In genomic region chr10:59971915-59972314, GRCh38 we compare ENCODE assay signal across 14 cellular contexts.
DNase-seq lines count a peak whose midpoint lies in the region; ATAC-seq and TF ChIP-seq lines count a peak whose summit lies in the region.
"Had no signal": no experiment of that assay in that cellular context is flagged by ENCODE, and none has a peak within 500 bp of the region (broad histone marks: within the 10 kb centered on the region; RNA-seq: fewer than 3 reads in every experiment).

No MANE protein-coding gene starts in this region.

- no peak overlapping the region for H2BK15ac ChIP-seq in mesenchymal stem cell (ENCODE audit: low read depth, poor library complexity, severe bottlenecking)

- H3K27me3 ChIP-seq in PC-9 (ENCODE audit: insufficient read depth, low read depth) (no peaks in the 10 kb centered on the region), mesenchymal stem cell (ENCODE audit: control insufficient read depth in 1 of 2, insufficient read depth in 1 of 2, low read length in 2 of 2) (no peaks in the 10 kb centered on the region), spleen (replicated peaks in 1 of 7) (no peaks in the 10 kb centered on the region)
- H3K27me3 ChIP-seq: BE2C, dorsolateral prefrontal cortex had no signal

- H3K4me1 ChIP-seq in PC-9 (replicated peaks; ENCODE audit: insufficient read depth), result peaks cover 48% of the 10 kb centered on the region
- no peaks in the 10 kb centered on the region for H3K4me1 ChIP-seq in mesenchymal stem cell (ENCODE audit: control insufficient read depth, insufficient read depth, low read depth, low read length)
- H3K4me1 ChIP-seq in spleen, result peaks cover 0 to 20% (median 11%) of the 10 kb centered on the region in 6 donors

- H3K4me2 ChIP-seq in PC-9 (peak overlapping the region; percentile 21), mesenchymal stem cell (ENCODE audit: low read length, poor library complexity, severe bottlenecking) (no peak overlapping the region)

- H3K14ac ChIP-seq in mesenchymal stem cell (ENCODE audit: low read length in 2 of 2), result no peak overlapping the region

- POLR2A ChIA-PET in PC-9 (lab: Charles Lee; ENCODE audit: unreplicated experiment), result no interaction called here

- no peak for TF ChIP-seq CTCF in PC-9 (conservative IDR thresholded peaks at IDR 0.05)
- TF ChIP-seq CTCF in spleen (IDR thresholded peaks at IDR 0.05 in 8 of 11, conservative IDR thresholded peaks at IDR 0.05 in 3 of 11), result no peak

- CTCF ChIA-PET in PC-9 (lab: Charles Lee), result no interaction called here

- H3K9ac ChIP-seq in mesenchymal stem cell (ENCODE audit: low read length), result no peak overlapping the region

- no peaks in the 10 kb centered on the region for H3K36me3 ChIP-seq in PC-9 (ENCODE audit: low read depth)
- no peaks in the 10 kb centered on the region for H3K36me3 ChIP-seq in mesenchymal stem cell (ENCODE audit: control insufficient read depth in 1 of 2, insufficient read depth in 2 of 2, low read depth in 1 of 2, low read length in 2 of 2)
- no peaks in the 10 kb centered on the region for H3K36me3 ChIP-seq in spleen
- H3K36me3 ChIP-seq: BE2C had no signal

- H2BK12ac ChIP-seq in mesenchymal stem cell (ENCODE audit: low read length in 2 of 2), result no peak overlapping the region

- no peaks in the 10 kb centered on the region for H3K79me2 ChIP-seq in PC-9 (ENCODE audit: low read depth)

- no peak overlapping the region for H3K4me3 ChIP-seq in PC-9
- H3K4me3 ChIP-seq in mesenchymal stem cell (ENCODE audit: insufficient read depth in 1 of 2, low read depth in 1 of 2, low read length in 2 of 2), result no peak overlapping the region
- H3K4me3 ChIP-seq in spleen, result no peak overlapping the region
- H3K4me3 ChIP-seq: dorsolateral prefrontal cortex had no signal

- no peak overlapping the region for H3K4ac ChIP-seq in mesenchymal stem cell (ENCODE audit: low read depth in 1 of 2, low read length in 2 of 2)

- TF ChIP-seq POLR2A in spleen (IDR thresholded peaks at IDR 0.05), result no peak

- no peak overlapping the region for H2BK120ac ChIP-seq in mesenchymal stem cell (ENCODE audit: low read depth, low read length)

- peak overlapping the region; percentile 6; the same call in 1 of the 2 replicates for H3K27ac ChIP-seq in PC-9
- no peak overlapping the region for H3K27ac ChIP-seq in mesenchymal stem cell (ENCODE audit: low read length, poor library complexity, severe bottlenecking)
- no peak overlapping the region for H3K27ac ChIP-seq in spleen
- H3K27ac ChIP-seq: dorsolateral prefrontal cortex had no signal

- no TSS peak for BruUV-seq in PC-9 (replicated peaks; lab: Mats Ljungman, UMichigan)

- peaks cover 18% of the 10 kb centered on the region for H3F3A ChIP-seq in PC-9 (ENCODE audit: insufficient read depth, low read depth)

- ATAC-seq in HG03196 (IDR thresholded peaks at IDR 0.05; ENCODE audit: unreplicated experiment) (no peak), GM21390 (IDR thresholded peaks at IDR 0.05; ENCODE audit: unreplicated experiment) (no peak)

- no peak overlapping the region for H2AK5ac ChIP-seq in mesenchymal stem cell (ENCODE audit: low read length, severe bottlenecking)

- intact Hi-C loops in PC-9 (cut with micrococcal nuclease; ENCODE audit: unreplicated experiment) (loop anchor here (1.0 kb wide), 1 partner anchor 19 kb away; no protein-coding TSS in a partner anchor), spleen (cut with DNase I; ENCODE audit: low total_unique reads) (no loop called here)

- H2AFZ ChIP-seq in PC-9 (no peak overlapping the region), mesenchymal stem cell (ENCODE audit: low read depth, low read length) (no peak overlapping the region)

- H3K9me3 ChIP-seq in PC-9 (ENCODE audit: insufficient read depth, low read depth) (peaks cover 7% of the 10 kb centered on the region), mesenchymal stem cell (ENCODE audit: control insufficient read depth, low read length) (no peaks in the 10 kb centered on the region), spleen (peaks cover 0 to 17% (median 11%) of the 10 kb centered on the region in 8 donors)
- H3K9me3 ChIP-seq: BE2C had no signal

- H4K8ac ChIP-seq in mesenchymal stem cell (ENCODE audit: low read length), result no peak overlapping the region

- WGBS in mesenchymal stem cell, result 27% methylated on average over 1 of the region's 1 CpG
- WGBS in spleen, 5 donors, result 61 to 81% (median 73%) methylated on average over 1 of the region's 1 CpG

- no peak overlapping the region for H3K23ac ChIP-seq in mesenchymal stem cell (ENCODE audit: low read length in 2 of 2)

- H3K79me1 ChIP-seq in mesenchymal stem cell (replicated peaks; ENCODE audit: low read length, poor library complexity, severe bottlenecking), result no peaks in the 10 kb centered on the region

- no peak overlapping the region for H2BK5ac ChIP-seq in mesenchymal stem cell (ENCODE audit: low read depth, low read length, poor library complexity, severe bottlenecking)

- no peak overlapping the region for H4K91ac ChIP-seq in mesenchymal stem cell (ENCODE audit: low read length)

- H3K18ac ChIP-seq in mesenchymal stem cell (ENCODE audit: low read depth in 1 of 2, low read length in 2 of 2), result no peak overlapping the region

- DNase-seq in AG08396 (ENCODE audit: low spot score) (peak; percentile 7), PC-9 (peak; percentile 53 to 80), fibroblast of peridontal ligament (ENCODE audit: extremely low read depth) (peak; percentile 1), mesenchymal stem cell (peak; percentile 64), spleen (no peak)
- DNase-seq in activated T-cell treated with anti-CD3 and anti-CD28 coated beads, Interleukin-2, amount 50 U/mL, for 1 hour, result no peak
- DNase-seq: activated B cell treated with CpG ODN at 0.5 μM for 24 hours; activated effector memory CD4-positive, alpha-beta T cell treated with Interleukin-2 at 50 U/mL for 16 hours; BE2C; dorsolateral prefrontal cortex; NCI-H1694; posterior cingulate gyrus had no signal

- H4K20me1 ChIP-seq in PC-9 (ENCODE audit: insufficient read depth), result no peaks in the 10 kb centered on the region

- H3K9me2 ChIP-seq in PC-9 (ENCODE audit: insufficient read depth), result no peaks in the 10 kb centered on the region

Comparison
In these comparisons a context has a peak if more than half of its experiments do, and no peak if none do; other contexts are left out.
1. DNase-seq: peak in AG08396 (single experiment), PC-9 (2 of 2), fibroblast of peridontal ligament (single experiment) and mesenchymal stem cell (single experiment); none in spleen (single experiment) and activated T-cell treated with anti-CD3 and anti-CD28 coated beads, Interleukin-2, amount 50 U/mL, for 1 hour (single experiment).